15 cellular contexts compared by ENCODE assay signal in the genomic region with DNA sequence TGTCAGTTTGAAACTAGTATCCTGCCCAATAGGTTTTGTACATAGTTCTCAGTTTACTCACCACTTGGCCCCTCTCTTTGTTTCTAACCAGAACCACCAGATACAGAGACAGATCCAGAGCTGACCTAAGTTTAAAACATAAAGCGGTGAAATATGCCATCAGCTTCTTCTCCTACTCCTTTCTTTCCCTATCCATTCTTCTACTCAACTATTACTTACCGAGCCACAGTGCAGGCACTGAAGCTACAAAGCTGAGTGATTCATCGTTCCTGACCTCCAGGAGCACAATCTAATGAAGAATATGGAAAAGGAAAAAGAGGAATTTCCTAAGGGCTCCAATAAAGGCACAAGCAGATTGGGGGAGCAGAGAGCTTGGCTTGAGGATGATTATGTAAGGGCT.
DNase-seq lines count a peak whose midpoint lies in the region; ATAC-seq and TF ChIP-seq lines count a peak whose summit lies in the region.
"Had no signal": no experiment of that assay in that cellular context is flagged by ENCODE, and none has a peak within 500 bp of the region (broad histone marks: within the 10 kb centered on the region; RNA-seq: fewer than 3 reads in every experiment).

No MANE protein-coding gene starts in this region.

- no peak overlapping the region for H2BK20ac ChIP-seq in IMR-90 (ENCODE audit: low read depth, low read length)

- no peak overlapping the region for H3K9ac ChIP-seq in IMR-90 (ENCODE audit: low read depth, low read length)

- no TSS peak for BruUV-seq in IMR-90 (replicated peaks; lab: Mats Ljungman, UMichigan)

- in situ Hi-C loops in IMR-90 (cut with MboI; ENCODE audit: low sequenced_read_pairs) (no loop called here), transverse colon (cut with MboI; ENCODE audit: low pct_ligation_motif_present in 1 of 4, low pct_unique_long_range_greater_than_20kb in 1 of 4, low sequenced_read_pairs in 3 of 4) (no loop called here)

- H2BK15ac ChIP-seq in IMR-90 (ENCODE audit: low read depth, low read length), result no peak overlapping the region

- no peak for TF ChIP-seq EP300 in transverse colon (IDR thresholded peaks at IDR 0.05; ENCODE audit: low read depth)

- DNase-seq in IMR-90, result peak; percentile 34
- peak; percentile 20 for DNase-seq in choroid plexus epithelial cell (ENCODE audit: low read depth)
- DNase-seq in kidney tubule cell (ENCODE audit: low spot score), result peak; percentile 15
- no peak for DNase-seq in transverse colon
- DNase-seq in DMS153 treated with DMSO at 0.1 percent for 48 hours (lab: John Stamatoyannopoulos, UW; ENCODE audit: unreplicated experiment), result no peak
- DNase-seq in T1000 (lab: John Stamatoyannopoulos, UW), result no peak
- DNase-seq in NCI-H1048 (lab: John Stamatoyannopoulos, UW), result no peak
- DNase-seq: CD4-positive, alpha-beta T cell; DMS79; GF-D8; KG1; NCI-H1092 treated with DMSO at 0.1 percent for 48 hours; NCI-H1694 treated with DMSO at 0.1 percent for 48 hours; NCI-H774; Right ventricle myocardium superior had no signal

- peak overlapping the region; percentile 13; the same call in 1 of the 2 replicates for H2AK5ac ChIP-seq in IMR-90 (ENCODE audit: low read depth, low read length)

- no peak overlapping the region for H3K4me3 ChIP-seq in IMR-90 (ENCODE audit: insufficient read depth, low read depth, low read length)
- no peak overlapping the region for H3K4me3 ChIP-seq in choroid plexus epithelial cell (ENCODE audit: low read depth, low read length)
- no peak overlapping the region for H3K4me3 ChIP-seq in transverse colon

- H3K9me3 ChIP-seq in IMR-90 (ENCODE audit: control insufficient read depth, insufficient read depth, low read length), result no peaks in the 10 kb centered on the region
- no peaks in the 10 kb centered on the region for H3K9me3 ChIP-seq in transverse colon

- ATAC-seq in IMR-90 (ENCODE audit: low read depth), result peak; percentile 27; the same call in 1 of the 2 replicates

- dilution Hi-C loops in IMR-90 (cut with HindIII; ENCODE audit: low sequenced_read_pairs, unreplicated experiment), result no loop called here

- no peaks in the 10 kb centered on the region for H3K27me3 ChIP-seq in IMR-90 (ENCODE audit: control insufficient read depth, insufficient read depth, low read length)
- no peaks in the 10 kb centered on the region for H3K27me3 ChIP-seq in transverse colon

- peaks cover 5% of the 10 kb centered on the region for H3K9me1 ChIP-seq in IMR-90 (ENCODE audit: insufficient read depth, low read length)

- H2BK5ac ChIP-seq in IMR-90 (ENCODE audit: low read depth, low read length, poor library complexity, severe bottlenecking), result no peak overlapping the region

- CTCF ChIA-PET in IMR-90 (lab: Yijun Ruan, JAX), result no interaction called here

- no CpG with 5 or more reads among the region's 3 CpGs for WGBS in IMR-90 (ENCODE audit: extremely low coverage in 2 of 2, insufficient read length in 1 of 2), 2 experiments
- 94 to 96% methylated on average over 3 of the region's 3 CpGs for WGBS in transverse colon (ENCODE audit: low coverage in 1 of 2), 2 donors

- H3K27ac ChIP-seq in IMR-90 (ENCODE audit: insufficient read depth, low read length) (no peak overlapping the region), transverse colon (peak overlapping the region in 3 of 4 donors; percentile 5 to 39 (median 11))

- H4K5ac ChIP-seq in IMR-90 (ENCODE audit: low read depth, low read length), result no peak overlapping the region

- no peak overlapping the region for H2AFZ ChIP-seq in IMR-90 (replicated peaks; ENCODE audit: low read length, poor library complexity)

- H3K4me2 ChIP-seq in IMR-90 (ENCODE audit: low read depth, low read length), result no peak overlapping the region

- peak overlapping the region; percentile 4; the same call in 1 of the 2 replicates for H3K4ac ChIP-seq in IMR-90 (ENCODE audit: low read depth, low read length)

- H3K18ac ChIP-seq in IMR-90 (ENCODE audit: low read depth, low read length), result no peak overlapping the region

- no peak overlapping the region for H4K91ac ChIP-seq in IMR-90 (ENCODE audit: insufficient read depth, low read depth, low read length)

- no peaks in the 10 kb centered on the region for H3K36me3 ChIP-seq in IMR-90 (ENCODE audit: control insufficient read depth, insufficient read depth, low read length)
- H3K36me3 ChIP-seq in transverse colon, result no peaks in the 10 kb centered on the region

- H2BK120ac ChIP-seq in IMR-90 (ENCODE audit: low read depth, low read length), result no peak overlapping the region

- no peak overlapping the region for H3K23ac ChIP-seq in IMR-90 (ENCODE audit: low read depth, low read length)

- TF ChIP-seq POLR2A in IMR-90 (IDR thresholded peaks at IDR 0.05; ENCODE audit: low read depth, low read length), result no peak
- no peak for TF ChIP-seq POLR2A in transverse colon (IDR thresholded peaks at IDR 0.05)

- no peaks in the 10 kb centered on the region for H4K20me1 ChIP-seq in IMR-90 (ENCODE audit: insufficient read depth, low read length)

- no peak for TF ChIP-seq RAD21 in IMR-90 (IDR thresholded peaks at IDR 0.05; ENCODE audit: low read length)

- no peak overlapping the region for H4K8ac ChIP-seq in IMR-90 (ENCODE audit: low read depth in 2 of 2, low read length in 2 of 2)

- H3K14ac ChIP-seq in IMR-90 (replicated peaks; ENCODE audit: low read depth, low read length), result no peak overlapping the region

- no peak for TF ChIP-seq CTCF in IMR-90 (conservative IDR thresholded peaks at IDR 0.05; ENCODE audit: low read depth, low read length)
- TF ChIP-seq CTCF in choroid plexus epithelial cell (conservative IDR thresholded peaks at IDR 0.05; ENCODE audit: low read depth, low read length), result no peak
- TF ChIP-seq CTCF in transverse colon (IDR thresholded peaks at IDR 0.05), result no peak

- no peak overlapping the region for H2AK9ac ChIP-seq in IMR-90 (replicated peaks; ENCODE audit: low read depth, low read length, poor library complexity)

- no peak overlapping the region for H3K56ac ChIP-seq in IMR-90 (ENCODE audit: extremely low read depth, insufficient read depth, low read length)

- intact Hi-C loops in IMR-90 (cut with micrococcal nuclease) (no loop called here), transverse colon (cut with DNase I; ENCODE audit: low total_unique reads) (no loop called here)

- 0 out of 4 replicates have a peak, but pooled peaks cover 0 to 5% of the 10 kb centered on the region in 2 experiments for H3K79me1 ChIP-seq in IMR-90 (ENCODE audit: low read depth in 1 of 2, low read length in 2 of 2)

- peaks cover 3% of the 10 kb centered on the region for H3K4me1 ChIP-seq in IMR-90 (ENCODE audit: control insufficient read depth, insufficient read depth, low read length)
- peaks cover 0 to 13% (median 0%) of the 10 kb centered on the region in 4 donors for H3K4me1 ChIP-seq in transverse colon

- POLR2A ChIA-PET in IMR-90 (lab: Charles Lee; ENCODE audit: unreplicated experiment), result interaction anchor here (0.6 kb wide), 1 partner anchor 164 kb away, joined by 3 read pairs; no protein-coding TSS in a partner anchor

TF ChIP-seq in IMR-90, 13 proteins besides CTCF, POLR2A, EP300 and RAD21:
- TF ChIP-seq SMC3 (IDR thresholded peaks at IDR 0.05; ENCODE audit: low read depth, low read length) (no peak), RCOR1 (IDR thresholded peaks at IDR 0.05; ENCODE audit: insufficient replicate concordance, low read length) (no peak), CEBPB (IDR thresholded peaks at IDR 0.05; ENCODE audit: low read depth, low read length) (no peak), BHLHE40 (IDR thresholded peaks at IDR 0.05; ENCODE audit: low read depth, low read length) (no peak), CHD1 (IDR thresholded peaks at IDR 0.05; ENCODE audit: low read depth, low read length) (no peak), MAZ (IDR thresholded peaks at IDR 0.05; ENCODE audit: borderline replicate concordance, low read depth, low read length) (no peak)
- TF ChIP-seq, protein P1, sequence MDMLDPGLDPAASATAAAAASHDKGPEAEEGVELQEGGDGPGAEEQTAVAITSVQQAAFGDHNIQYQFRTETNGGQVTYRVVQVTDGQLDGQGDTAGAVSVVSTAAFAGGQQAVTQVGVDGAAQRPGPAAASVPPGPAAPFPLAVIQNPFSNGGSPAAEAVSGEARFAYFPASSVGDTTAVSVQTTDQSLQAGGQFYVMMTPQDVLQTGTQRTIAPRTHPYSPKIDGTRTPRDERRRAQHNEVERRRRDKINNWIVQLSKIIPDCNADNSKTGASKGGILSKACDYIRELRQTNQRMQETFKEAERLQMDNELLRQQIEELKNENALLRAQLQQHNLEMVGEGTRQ (IDR thresholded peaks at IDR 0.05; ENCODE audit: low read depth, low read length), result no peak

Comparison
In these comparisons a context has a peak if more than half of its experiments do, and no peak if none do; other contexts are left out.
1. DNase-seq: peak in IMR-90 (single experiment), choroid plexus epithelial cell (single experiment) and kidney tubule cell (single experiment); none in transverse colon (single experiment), DMS153 treated with DMSO at 0.1 percent for 48 hours (single experiment), T1000 (single experiment) and NCI-H1048 (single experiment).